15 cellular contexts compared by ENCODE assay signal in the genomic region with DNA sequence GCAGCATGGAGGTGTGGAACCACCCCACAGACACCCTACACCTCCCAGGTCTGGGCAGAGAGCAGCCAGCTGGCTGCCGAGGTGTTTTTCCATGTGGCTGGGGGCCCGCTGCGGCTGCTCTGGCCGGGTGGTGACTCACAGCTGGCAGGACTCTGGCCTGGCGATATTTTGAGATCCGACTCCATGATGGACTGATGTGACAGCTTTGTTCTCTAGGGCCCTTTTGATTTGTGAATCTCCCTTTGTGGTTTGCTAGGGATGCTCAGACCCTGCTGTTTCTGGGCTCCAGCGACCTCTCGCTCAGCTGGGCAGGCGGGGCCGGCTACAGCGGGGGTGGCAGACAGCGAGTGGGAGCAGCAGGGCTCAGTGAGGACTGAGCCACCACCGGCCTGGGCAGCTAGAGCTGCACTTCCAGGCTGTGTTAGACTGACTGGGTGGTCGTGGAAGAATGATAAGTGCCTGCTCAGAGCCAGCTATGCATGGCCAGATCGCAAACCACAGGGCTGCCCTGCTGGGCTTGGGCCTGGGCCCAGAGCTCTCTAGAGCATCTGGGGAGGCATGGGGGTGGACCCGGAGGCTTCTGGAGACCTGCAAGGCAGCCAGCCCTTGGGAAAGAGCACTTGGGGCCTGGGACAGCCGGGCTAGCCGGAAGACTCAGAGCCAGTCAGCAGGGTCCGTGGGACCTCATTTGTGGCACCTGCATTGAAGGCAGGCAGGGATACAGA. TPM values are rescaled to one million over a fixed set of nuclear protein-coding genes. Genes with fewer than 3 reads are reported as not detected.
DNase-seq lines count a peak whose midpoint lies in the region; ATAC-seq, FAIRE-seq and TF ChIP-seq lines count a peak whose summit lies in the region.
"Had no signal": no experiment of that assay in that cellular context is flagged by ENCODE, and none has a peak within 500 bp of the region (broad histone marks: within the 10 kb centered on the region; RNA-seq: fewer than 3 reads in every experiment).

No MANE protein-coding gene starts in this region.

- POLR2A ChIA-PET in IMR-90 (lab: Charles Lee; ENCODE audit: unreplicated experiment), result no interaction called here
- POLR2A ChIA-PET in GM10248 (lab: Yijun Ruan, JAX), result no interaction called here

- no TSS peak for BruUV-seq in IMR-90 (replicated peaks; lab: Mats Ljungman, UMichigan)

- H3F3A ChIP-seq in neural progenitor cell (ENCODE audit: low read depth), result no peaks in the 10 kb centered on the region

- H3K79me2 ChIP-seq in neural progenitor cell (ENCODE audit: low read depth), result no peaks in the 10 kb centered on the region

- H2AFZ ChIP-seq in IMR-90 (replicated peaks; ENCODE audit: low read length, poor library complexity) (peak overlapping the region; percentile 76), neural progenitor cell (replicated peaks) (peak overlapping the region; percentile 64)

- H3K4me1 ChIP-seq in IMR-90 (ENCODE audit: control insufficient read depth, insufficient read depth, low read length) (peaks cover 5% of the 10 kb centered on the region; the same call in 1 of the 2 replicates), neural progenitor cell (no peaks in the 10 kb centered on the region), kidney (ENCODE audit: control insufficient read depth in 1 of 2, insufficient read depth in 1 of 2, low read depth in 1 of 2, low read length in 2 of 2) (no peaks in the 10 kb centered on the region)
- H3K4me1 ChIP-seq: esophagus squamous epithelium, right lobe of liver had no signal

- ATAC-seq in IMR-90 (ENCODE audit: low read depth), result peak; percentile 76

- dilution Hi-C loops in IMR-90 (cut with HindIII; ENCODE audit: low sequenced_read_pairs, unreplicated experiment), result no loop called here

- FAIRE-seq in kidney (lab: Jason Lieb, UNC), result no peak
- FAIRE-seq: GM19239 had no signal

- CTCF ChIA-PET in IMR-90 (lab: Yijun Ruan, JAX) (no interaction called here), GM10248 (lab: Yijun Ruan, JAX) (interaction anchor here (1.5 kb wide), 1 partner anchor 12 kb away, joined by 3 read pairs; no protein-coding TSS in a partner anchor)

- no peak overlapping the region for H2BK5ac ChIP-seq in IMR-90 (ENCODE audit: low read depth, low read length, poor library complexity, severe bottlenecking)

- H3K4me2 ChIP-seq in IMR-90 (ENCODE audit: low read depth, low read length) (no peak overlapping the region), neural progenitor cell (no peak overlapping the region)

- H3K4me3 ChIP-seq in IMR-90 (ENCODE audit: insufficient read depth, low read depth, low read length) (no peak overlapping the region), fibroblast of the aortic adventitia (ENCODE audit: low read depth, low read length) (no peak overlapping the region), neural progenitor cell (no peak overlapping the region), kidney (ENCODE audit: low read length in 2 of 2) (no peak overlapping the region)
- H3K4me3 ChIP-seq: esophagus squamous epithelium, right lobe of liver had no signal

- H3K14ac ChIP-seq in IMR-90 (replicated peaks; ENCODE audit: low read depth, low read length), result no peak overlapping the region

- no peak overlapping the region for H3K4me3 Mint-ChIP-seq in neural progenitor cell

- peaks cover 5% of the 10 kb centered on the region; the same call in 1 of the 2 replicates for H3K9me1 ChIP-seq in IMR-90 (ENCODE audit: insufficient read depth, low read length)

- H3K56ac ChIP-seq in IMR-90 (ENCODE audit: extremely low read depth, insufficient read depth, low read length), result no peak overlapping the region

- TF ChIP-seq POLR2A in IMR-90 (IDR thresholded peaks at IDR 0.05; ENCODE audit: low read depth, low read length), result no peak

- no peak overlapping the region for H4K5ac ChIP-seq in IMR-90 (ENCODE audit: low read depth, low read length)

- H2AK9ac ChIP-seq in IMR-90 (replicated peaks; ENCODE audit: low read depth, low read length, poor library complexity), result no peak overlapping the region

- no peak for TF ChIP-seq CTCF in IMR-90 (conservative IDR thresholded peaks at IDR 0.05; ENCODE audit: low read depth, low read length)
- no peak for TF ChIP-seq CTCF in fibroblast of the aortic adventitia (IDR thresholded peaks at IDR 0.05; ENCODE audit: insufficient read depth, low read length)
- TF ChIP-seq CTCF in neural progenitor cell (IDR thresholded peaks at IDR 0.05), result no peak
- no peak for TF ChIP-seq CTCF in GM10248 (IDR thresholded peaks at IDR 0.05; ENCODE audit: control extremely low read depth, extremely low read depth, low read depth, missing control alignments)
- TF ChIP-seq CTCF in kidney (IDR thresholded peaks at IDR 0.05; ENCODE audit: borderline replicate concordance, extremely low read depth, insufficient read depth), result no peak

- H3K4me1 Mint-ChIP-seq in neural progenitor cell, result peaks cover 17% of the 10 kb centered on the region

- 33% methylated on average over 17 of the region's 19 CpGs; no CpG with 5 or more reads in 1 of the 2 experiments for whole genome bisulfite sequencing in IMR-90 (ENCODE audit: extremely low coverage in 2 of 2, insufficient read length in 1 of 2), 2 experiments

- H3K23ac ChIP-seq in IMR-90 (ENCODE audit: low read depth, low read length), result no peak overlapping the region

- no peak overlapping the region for H4K91ac ChIP-seq in IMR-90 (ENCODE audit: insufficient read depth, low read depth, low read length)

- H4K20me1 ChIP-seq in IMR-90 (ENCODE audit: insufficient read depth, low read length), result no peaks in the 10 kb centered on the region
- no peaks in the 10 kb centered on the region for H4K20me1 ChIP-seq in neural progenitor cell (ENCODE audit: low read depth)

- no peak overlapping the region for H3K4ac ChIP-seq in IMR-90 (ENCODE audit: low read depth, low read length)

- H3K79me1 ChIP-seq in IMR-90 (ENCODE audit: low read depth in 1 of 2, low read length in 2 of 2), result no peaks in the 10 kb centered on the region

- H3K36me3 ChIP-seq in IMR-90 (ENCODE audit: control insufficient read depth, insufficient read depth, low read length) (no peaks in the 10 kb centered on the region), neural progenitor cell (no peaks in the 10 kb centered on the region), kidney (ENCODE audit: control insufficient read depth in 1 of 2, insufficient read depth in 2 of 2, low read length in 2 of 2) (no peaks in the 10 kb centered on the region)
- H3K36me3 ChIP-seq: esophagus squamous epithelium, right lobe of liver had no signal

- no peak for TF ChIP-seq RAD21 in IMR-90 (IDR thresholded peaks at IDR 0.05; ENCODE audit: low read length)

- no peak overlapping the region for H4K8ac ChIP-seq in IMR-90 (ENCODE audit: low read depth in 2 of 2, low read length in 2 of 2)

- peaks cover 12% of the 10 kb centered on the region for H3K27me3 Mint-ChIP-seq in neural progenitor cell (ENCODE audit: insufficient read depth, low read depth)

- H2BK120ac ChIP-seq in IMR-90 (ENCODE audit: low read depth, low read length), result no peak overlapping the region

- DNase-seq in AG20443 (ENCODE audit: low spot score) (peak; percentile 74), IMR-90 (peak; percentile 41), fibroblast of the aortic adventitia (ENCODE audit: low read depth) (peak; percentile 33), neural progenitor cell (ENCODE audit: low spot score) (no peak), GM10248 (ENCODE audit: extremely low spot score) (no peak), kidney (no peak), SK-N-DZ (ENCODE audit: low spot score) (no peak)
- no peak for DNase-seq in stimulated activated CD8-positive, alpha-beta memory T cell treated with anti-CD3 and anti-CD28 coated beads, Interleukin-4, amount 100 ng/mL, for 48 hours
- DNase-seq: esophagus squamous epithelium; NCI-H1436; NK-92 treated with Interleukin-12 subunit alpha and Interleukin-12 subunit beta, amount 100 ng/mL, for 24 hours had no signal

- H3K9ac ChIP-seq in IMR-90 (ENCODE audit: low read depth, low read length), result no peak overlapping the region
- no peak overlapping the region for H3K9ac ChIP-seq in neural progenitor cell
- H3K9ac ChIP-seq in kidney (ENCODE audit: low read length in 2 of 2), result no peak overlapping the region

- no peak overlapping the region for H2BK20ac ChIP-seq in IMR-90 (ENCODE audit: low read depth, low read length)

- H3K9me3 ChIP-seq in IMR-90 (ENCODE audit: control insufficient read depth, insufficient read depth, low read length), result no peaks in the 10 kb centered on the region; the same call in 1 of the 2 replicates
- no peaks in the 10 kb centered on the region for H3K9me3 ChIP-seq in neural progenitor cell (ENCODE audit: low read depth)
- H3K9me3 ChIP-seq in kidney (ENCODE audit: control insufficient read depth in 1 of 2, low read length in 2 of 2), result no peaks in the 10 kb centered on the region
- H3K9me3 ChIP-seq: esophagus squamous epithelium, right lobe of liver had no signal

- no peaks in the 10 kb centered on the region for H3K9me3 Mint-ChIP-seq in neural progenitor cell

- H2AK5ac ChIP-seq in IMR-90 (ENCODE audit: low read depth, low read length), result no peak overlapping the region

- in situ Hi-C loops in IMR-90 (cut with MboI; ENCODE audit: low sequenced_read_pairs), result no loop called here

- H3K27ac Mint-ChIP-seq in neural progenitor cell, result peak overlapping the region; percentile 46

- intact Hi-C loops in IMR-90 (cut with micrococcal nuclease), result no loop called here
- intact Hi-C loops in kidney (cut with DNase I), result no loop called here

- peaks cover 2% of the 10 kb centered on the region for H3K36me3 Mint-ChIP-seq in neural progenitor cell

- no peak overlapping the region for H3K18ac ChIP-seq in IMR-90 (ENCODE audit: low read depth, low read length)

- H2BK15ac ChIP-seq in IMR-90 (ENCODE audit: low read depth, low read length), result no peak overlapping the region

- H3K27ac ChIP-seq in IMR-90 (ENCODE audit: insufficient read depth, low read length) (no peak overlapping the region), neural progenitor cell (no peak overlapping the region), kidney (ENCODE audit: low read depth in 2 of 2, low read length in 2 of 2) (no peak overlapping the region)
- H3K27ac ChIP-seq: esophagus squamous epithelium, right lobe of liver had no signal

- peaks cover 6% of the 10 kb centered on the region for H3K27me3 ChIP-seq in IMR-90 (ENCODE audit: control insufficient read depth, insufficient read depth, low read length)
- no peaks in the 10 kb centered on the region for H3K27me3 ChIP-seq in neural progenitor cell
- H3K27me3 ChIP-seq: right lobe of liver had no signal

TF ChIP-seq in IMR-90, 13 proteins besides CTCF, POLR2A, EP300 and RAD21 (continues in another document):
- 0 out of 2 replicates have a peak, but pooled peaks have one; percentile 19 for TF ChIP-seq FOS (IDR thresholded peaks at IDR 0.05; ENCODE audit: low read depth, low read length)

RNA-seq across cellular contexts. Expression of gene GDF10, which starts 46.2 kb away (rescaled TPM):
- not detected in 2 replicates for total RNA-seq in IMR-90 (2012; rRNA removed)
- 0.26 and 0.34 TPM in 2 replicates for polyA plus RNA-seq in IMR-90 (2012; rRNA removed)
- 0.10 and 0.12 TPM in 2 replicates for polyA plus RNA-seq in IMR-90 (2012; cell fraction: cytosol; rRNA removed)
- polyA plus RNA-seq in IMR-90 (2012; cell fraction: nucleus; rRNA removed; ENCODE audit: low replicate concordance), result 0.16 TPM in 1 of 2 replicates, not detected in the other
- 11.1 TPM in 1 of 2 replicates, not detected in the other for total RNA-seq in fibroblast of the aortic adventitia (ENCODE audit: low replicate concordance)
- 0.28 and 1.6 TPM in 2 replicates for total RNA-seq in neural progenitor cell (ENCODE audit: low replicate concordance)
- total RNA-seq in kidney, result 1.1 TPM
- polyA plus RNA-seq in kidney (ENCODE audit: insufficient read depth, low read depth, low replicate concordance), result not detected
- polyA plus RNA-seq in SK-N-DZ (2014; cell fraction: cytosol; rRNA removed), result not detected in 2 replicates
- not detected in 2 replicates for polyA plus RNA-seq in SK-N-DZ (2014; cell fraction: nucleus; rRNA removed)
- total RNA-seq: right lobe of liver; T-helper 1 cell treated with Interleukin-12 subunit alpha and Interleukin-12 subunit beta and Interleukin-4 antibody, amounts not matched to agents 30 ng/mL and 1 ng/mL, for 36 hours had no signal
- polyA plus RNA-seq: BJ had no signal

Comparison
In these comparisons a context has a peak if more than half of its experiments do, and no peak if none do; other contexts are left out.
1. DNase-seq: peak in AG20443 (single experiment), IMR-90 (single experiment) and fibroblast of the aortic adventitia (single experiment); none in neural progenitor cell (single experiment), stimulated activated CD8-positive, alpha-beta memory T cell treated with anti-CD3 and anti-CD28 coated beads, Interleukin-4, amount 100 ng/mL, for 48 hours (single experiment), GM10248 (single experiment), kidney (single experiment) and SK-N-DZ (single experiment).